Comparison of ENCODE assay signal across 8 cellular contexts in the genomic region with DNA sequence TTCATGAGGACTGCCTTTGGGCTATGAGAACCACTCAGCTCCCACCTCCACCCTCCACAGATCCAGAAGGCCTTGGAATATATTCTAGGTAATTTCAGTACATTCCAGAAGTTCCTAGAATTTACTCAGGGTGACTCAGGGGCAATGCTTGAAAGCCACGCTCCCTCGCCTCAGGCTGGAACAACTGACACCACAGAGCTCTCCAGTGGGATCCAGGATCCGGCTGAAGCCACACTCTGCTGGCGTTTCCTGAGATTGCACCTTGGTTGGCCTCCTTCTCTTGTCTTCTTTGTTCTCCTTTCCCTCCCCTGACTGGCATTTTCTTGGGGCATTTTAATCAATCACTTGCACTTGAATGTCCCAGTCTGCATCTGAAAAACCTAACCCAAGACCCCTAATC.
DNase-seq lines count a peak whose midpoint lies in the region; ATAC-seq, FAIRE-seq and TF ChIP-seq lines count a peak whose summit lies in the region.
"Had no signal": no experiment of that assay in that cellular context is flagged by ENCODE, and none has a peak within 500 bp of the region (broad histone marks: within the 10 kb centered on the region; RNA-seq: fewer than 3 reads in every experiment).

No MANE protein-coding gene starts in this region.

- H2AFZ ChIP-seq in smooth muscle cell (ENCODE audit: low read depth) = no peak overlapping the region

- 3% methylated on average over 4 of the region's 4 CpGs for WGBS in smooth muscle cell (ENCODE audit: low lambda C conversion rate)

- no peaks in the 10 kb centered on the region for H3K27me3 ChIP-seq in smooth muscle cell (ENCODE audit: low read depth)

- H3K4me3 ChIP-seq in fibroblast of villous mesenchyme (ENCODE audit: low read depth, low read length) = no peak overlapping the region
- no peak overlapping the region for H3K4me3 ChIP-seq in smooth muscle cell

- TF ChIP-seq CTCF in fibroblast of villous mesenchyme (IDR thresholded peaks at IDR 0.05; ENCODE audit: insufficient read depth, low read depth, low read length) (peak; percentile 57), smooth muscle cell (IDR thresholded peaks at IDR 0.05; ENCODE audit: borderline replicate concordance, insufficient read depth, poor library complexity, severe bottlenecking) (peak; percentile 40)

- no peaks in the 10 kb centered on the region for H4K20me1 ChIP-seq in smooth muscle cell (ENCODE audit: low read depth)

- H3K36me3 ChIP-seq in smooth muscle cell (ENCODE audit: low read depth) = no peaks in the 10 kb centered on the region

- H3K4me1 ChIP-seq in smooth muscle cell (ENCODE audit: low read depth) = peaks cover 5% of the 10 kb centered on the region

- H3K27ac ChIP-seq in smooth muscle cell (ENCODE audit: low read depth) = peak overlapping the region; percentile 58

- no peak for TF ChIP-seq POLR2A in H54 (IDR thresholded peaks at IDR 0.05; ENCODE audit: low read depth, low read length)

- peak; percentile 98 for ATAC-seq in SK-N-SH treated with all-trans-retinoic acid at 6 μM for 48 hours
- ATAC-seq: naive thymus-derived CD8-positive, alpha-beta T cell had no signal

- DNase-seq in H54 (ENCODE audit: insufficient read length, low spot score) = peak; percentile 65
- DNase-seq in fibroblast of villous mesenchyme (ENCODE audit: low read depth) = peak; percentile 67
- DNase-seq in smooth muscle cell (lab: John Stamatoyannopoulos, UW; ENCODE audit: unreplicated experiment) = no peak
- no peak for DNase-seq in central memory CD4-positive, alpha-beta T cell
- no peak for DNase-seq in stimulated activated CD4-positive, alpha-beta T cell treated with anti-CD3 and anti-CD28 coated beads, Interleukin-12 subunit alpha, Interleukin-12 subunit beta, amount 100 ng/mL, for 4 hours
- no peak for DNase-seq in NCI-H146 treated with DMSO at 0.1 percent for 48 hours (lab: John Stamatoyannopoulos, UW; ENCODE audit: unreplicated experiment)
- DNase-seq: naive thymus-derived CD8-positive, alpha-beta T cell had no signal

- H3K9ac ChIP-seq in smooth muscle cell (ENCODE audit: low read depth) = no peak overlapping the region

- FAIRE-seq in H54 (lab: Jason Lieb, UNC) = peak; percentile 78

- H3F3A ChIP-seq in smooth muscle cell (ENCODE audit: low read depth) = peaks cover 8% of the 10 kb centered on the region

- no peaks in the 10 kb centered on the region for H3K79me2 ChIP-seq in smooth muscle cell (ENCODE audit: low read depth)

- H3K9me3 ChIP-seq in smooth muscle cell (replicated peaks; ENCODE audit: low read depth) = no peaks in the 10 kb centered on the region

- H3K4me2 ChIP-seq in smooth muscle cell = peak overlapping the region; percentile 62

TF ChIP-seq in SK-N-SH treated with all-trans-retinoic acid at 6 μM for 48 hours, 23 proteins besides CTCF, POLR2A, EP300 and RAD21:
- TF ChIP-seq CSDC2 (CRISPR knock-in tag; IDR thresholded peaks at IDR 0.05) (no peak), PPARA (CRISPR knock-in tag; IDR thresholded peaks at IDR 0.05; ENCODE audit: borderline replicate concordance) (no peak), ISL1 (CRISPR knock-in tag; IDR thresholded peaks at IDR 0.05) (0 out of 2 replicates have a peak, but pooled peaks have one; percentile 9), ZNF70 (CRISPR knock-in tag; IDR thresholded peaks at IDR 0.05) (no peak), GLIS3 (CRISPR knock-in tag; IDR thresholded peaks at IDR 0.05) (no peak)

Comparison
In these comparisons a context has a peak if more than half of its experiments do, and no peak if none do; other contexts are left out.
1. DNase-seq: peak in H54 (single experiment) and fibroblast of villous mesenchyme (single experiment); none in smooth muscle cell (single experiment), central memory CD4-positive, alpha-beta T cell (single experiment), stimulated activated CD4-positive, alpha-beta T cell treated with anti-CD3 and anti-CD28 coated beads, Interleukin-12 subunit alpha, Interleukin-12 subunit beta, amount 100 ng/mL, for 4 hours (single experiment) and NCI-H146 treated with DMSO at 0.1 percent for 48 hours (single experiment).